In genomic region chr12:48001426-48002178, GRCh38 we compare ENCODE assay signal across 9 cellular contexts. TPM values are rescaled to one million over a fixed set of nuclear protein-coding genes. Genes with fewer than 3 reads are reported as not detected.
A peak's percentile ranks its signal among the peaks of the same experiment; 100 is the strongest.
DNase-seq lines count a peak whose midpoint lies in the region; ATAC-seq, FAIRE-seq and TF ChIP-seq lines count a peak whose summit lies in the region.
"Had no signal": no experiment of that assay in that cellular context is flagged by ENCODE, and none has a peak within 500 bp of the region (broad histone marks: within the 10 kb centered on the region; RNA-seq: fewer than 3 reads in every experiment).

No MANE protein-coding gene starts in this region.

- H3K27me3 ChIP-seq in keratinocyte (ENCODE audit: control insufficient read depth, extremely low read depth, insufficient read depth, low read length): peaks cover 49% of the 10 kb centered on the region

- no peak for FAIRE-seq in keratinocyte (lab: Jason Lieb, UNC)

- H4K20me1 ChIP-seq in keratinocyte (ENCODE audit: control insufficient read depth, extremely low read depth, insufficient read depth, low read length): no peaks in the 10 kb centered on the region

- peak overlapping the region; percentile 96 for H2AFZ ChIP-seq in keratinocyte (ENCODE audit: control insufficient read depth, low read length)

- H3K4me2 ChIP-seq in keratinocyte (ENCODE audit: control insufficient read depth, extremely low read depth, insufficient read depth, low read depth, low read length): peak overlapping the region; percentile 100

- BruUV-seq in MCF 10A (replicated peaks; lab: Mats Ljungman, UMichigan): no TSS peak

- H3K4me3 Mint-ChIP-seq in MCF 10A (ENCODE audit: unreplicated experiment): peak overlapping the region; percentile 91
- peak overlapping the region; percentile 78 to 84 for H3K4me3 Mint-ChIP-seq in stimulated activated naive CD8-positive, alpha-beta T cell treated with anti-CD3 and anti-CD28 coated beads, Interleukin-15, amount 100 ng/mL, for 72 hours

- DNase-seq in NCI-H2029 (lab: John Stamatoyannopoulos, UW) (peak; percentile 4), NCI-H2029 treated with DMSO at 0.1 percent for 48 hours (lab: John Stamatoyannopoulos, UW) (no peak), NCI-H2107 (lab: John Stamatoyannopoulos, UW) (peak; percentile 79), MCF 10A (ENCODE audit: unreplicated experiment) (peak; percentile 67), keratinocyte (ENCODE audit: low read depth, low spot score) (no peak)
- DNase-seq in stimulated activated naive CD8-positive, alpha-beta T cell treated with anti-CD3 and anti-CD28 coated beads, Interleukin-15, amount 100 ng/mL, for 72 hours: no peak
- no peak for DNase-seq in activated effector memory CD4-positive, alpha-beta T cell treated with anti-CD3 and anti-CD28 coated beads, Interleukin-2, amount 50 U/mL, for 16 hours
- DNase-seq: DND-41 had no signal

- peak overlapping the region; percentile 87 for H3K27ac Mint-ChIP-seq in MCF 10A (ENCODE audit: low read depth, unreplicated experiment)
- peak overlapping the region in 1 of 2 donors; percentile 30 for H3K27ac Mint-ChIP-seq in stimulated activated naive CD8-positive, alpha-beta T cell treated with anti-CD3 and anti-CD28 coated beads, Interleukin-15, amount 100 ng/mL, for 72 hours

- peak overlapping the region; percentile 91 for H3K27ac ChIP-seq in keratinocyte (ENCODE audit: control insufficient read depth, insufficient read depth, low read length)

- H3K9me3 Mint-ChIP-seq in MCF 10A (ENCODE audit: unreplicated experiment): no peaks in the 10 kb centered on the region
- H3K9me3 Mint-ChIP-seq in stimulated activated naive CD8-positive, alpha-beta T cell treated with anti-CD3 and anti-CD28 coated beads, Interleukin-15, amount 100 ng/mL, for 72 hours: no peaks in the 10 kb centered on the region

- H3K9me1 ChIP-seq in keratinocyte (ENCODE audit: control insufficient read depth, extremely low read depth, insufficient read depth, low read length): no peaks in the 10 kb centered on the region

- TF ChIP-seq CTCF in MCF 10A (IDR thresholded peaks at IDR 0.05; ENCODE audit: unreplicated experiment): no peak
- no peak for TF ChIP-seq CTCF in keratinocyte (optimal IDR thresholded peaks at IDR 0.05 in 1 of 3, IDR thresholded peaks at IDR 0.05 in 1 of 3, conservative IDR thresholded peaks at IDR 0.05 in 1 of 3; ENCODE audit: extremely low read depth in 1 of 3, insufficient read depth in 2 of 3, low read length in 3 of 3)

- POLR2A ChIA-PET in MCF 10A (lab: Yijun Ruan, JAX): interaction anchor here (0.8 to 1.2 kb wide), 3 partner anchors 9 to 60 kb away, joined by 3 read pairs; no protein-coding TSS in a partner anchor

- peak overlapping the region; percentile 36 to 91 (median 84) for H3K4me3 ChIP-seq in keratinocyte (ENCODE audit: control insufficient read depth in 2 of 3, extremely low read depth in 1 of 3, insufficient read depth in 2 of 3, low read depth in 1 of 3, low read length in 3 of 3)

- peaks cover 63% of the 10 kb centered on the region for H3K27me3 Mint-ChIP-seq in MCF 10A (ENCODE audit: insufficient read depth, unreplicated experiment)
- H3K27me3 Mint-ChIP-seq in stimulated activated naive CD8-positive, alpha-beta T cell treated with anti-CD3 and anti-CD28 coated beads, Interleukin-15, amount 100 ng/mL, for 72 hours: peaks cover 97% of the 10 kb centered on the region

- ATAC-seq in stimulated activated naive CD8-positive, alpha-beta T cell treated with anti-CD3 and anti-CD28 coated beads, Interleukin-15, amount 100 ng/mL, for 72 hours: peak; percentile 9
- ATAC-seq in GM18498 (IDR thresholded peaks at IDR 0.05; ENCODE audit: unreplicated experiment): no peak

- H3K79me2 ChIP-seq in keratinocyte (ENCODE audit: control insufficient read depth, insufficient read depth, low read length): no peaks in the 10 kb centered on the region

- peaks cover 5% of the 10 kb centered on the region for H3K4me1 Mint-ChIP-seq in MCF 10A (ENCODE audit: insufficient read depth, unreplicated experiment)
- H3K4me1 Mint-ChIP-seq in stimulated activated naive CD8-positive, alpha-beta T cell treated with anti-CD3 and anti-CD28 coated beads, Interleukin-15, amount 100 ng/mL, for 72 hours: peaks cover 45% of the 10 kb centered on the region

- H3K36me3 Mint-ChIP-seq in MCF 10A (ENCODE audit: insufficient read depth, unreplicated experiment): no peaks in the 10 kb centered on the region

- peaks cover 33% of the 10 kb centered on the region for H3K4me1 ChIP-seq in keratinocyte (ENCODE audit: control insufficient read depth, extremely low read depth, insufficient read depth, low read length)

- H3K9ac ChIP-seq in keratinocyte (ENCODE audit: control insufficient read depth, extremely low read depth, insufficient read depth, low read length): peak overlapping the region; percentile 89

- no peaks in the 10 kb centered on the region for H3K36me3 ChIP-seq in keratinocyte (ENCODE audit: control insufficient read depth in 2 of 2, extremely low read depth in 1 of 2, insufficient read depth in 2 of 2, low read length in 2 of 2)

- dilution Hi-C loops in keratinocyte (cut with MboI; ENCODE audit: extremely low pct_ligation_motif_present, low sequenced_read_pairs): no loop called here

- no peaks in the 10 kb centered on the region for H3K9me3 ChIP-seq in keratinocyte (ENCODE audit: control insufficient read depth, low read depth, low read length)

- CTCF ChIA-PET in MCF 10A (lab: Yijun Ruan, JAX): interaction anchor here (0.7 to 1.3 kb wide), 3 partner anchors 13 to 51 kb away, joined by 3 read pairs; no protein-coding TSS in a partner anchor

- intact Hi-C loops in MCF 10A (cut with micrococcal nuclease): loop anchor here (5.0 kb wide), 1 partner anchor 156 kb away; the partner anchor contains the start of gene ASB8

RNA-seq across cellular contexts. Expression of gene COL2A1, which starts 2.7 kb away (rescaled TPM):
- 0.12 TPM in 1 of 2 replicates, not detected in the other for total RNA-seq in MCF 10A (2022)
- polyA plus RNA-seq in keratinocyte: 0.03 TPM in 1 of 3 replicates, not detected in the others
- not detected for polyA plus RNA-seq in keratinocyte (2011; ENCODE audit: low read depth)
- 0.01 and 0.03 TPM in 2 replicates for polyA plus RNA-seq in keratinocyte (2011; cell fraction: cytosol; rRNA removed)
- polyA plus RNA-seq in keratinocyte (2011; cell fraction: nucleus; rRNA removed): 0.03 TPM in 1 of 2 replicates, not detected in the other
- polyA plus RNA-seq in keratinocyte (2012; ENCODE audit: low replicate concordance): 0.06 TPM in 2 replicates
- polyA minus RNA-seq in keratinocyte: 0.10 to 0.56 TPM in 2 of 3 replicates, not detected in the other
- not detected for polyA minus RNA-seq in keratinocyte (2011; cell fraction: cytosol; rRNA and poly(A)+ RNA removed)
- polyA minus RNA-seq in keratinocyte (2011; cell fraction: nucleus; rRNA and poly(A)+ RNA removed): not detected in 2 replicates

RNA-seq across cellular contexts. Expression of gene TMEM106C, which starts 38.2 kb away (rescaled TPM):
- total RNA-seq in MCF 10A (2022): 39.0 and 50.0 TPM in 2 replicates
- polyA plus RNA-seq in keratinocyte: 123 to 134 TPM (median 126 TPM) in 3 replicates
- 39.0 TPM for polyA plus RNA-seq in keratinocyte (2011; ENCODE audit: low read depth)
- 86.1 and 122 TPM in 2 replicates for polyA plus RNA-seq in keratinocyte (2011; cell fraction: cytosol; rRNA removed)
- 53.1 and 56.5 TPM in 2 replicates for polyA plus RNA-seq in keratinocyte (2011; cell fraction: nucleus; rRNA removed)
- polyA plus RNA-seq in keratinocyte (2012; ENCODE audit: low replicate concordance): 60.1 and 82.3 TPM in 2 replicates
- 126 to 160 TPM (median 136 TPM) in 3 replicates for polyA minus RNA-seq in keratinocyte
- 49.3 TPM for polyA minus RNA-seq in keratinocyte (2011; cell fraction: cytosol; rRNA and poly(A)+ RNA removed)
- 16.1 and 23.8 TPM in 2 replicates for polyA minus RNA-seq in keratinocyte (2011; cell fraction: nucleus; rRNA and poly(A)+ RNA removed)

Comparison
In these comparisons a context has a peak if more than half of its experiments do, and no peak if none do; other contexts are left out.
1. DNase-seq: peak in NCI-H2029 (single experiment), NCI-H2107 (single experiment) and MCF 10A (single experiment); none in NCI-H2029 treated with DMSO at 0.1 percent for 48 hours (single experiment), keratinocyte (single experiment), stimulated activated naive CD8-positive, alpha-beta T cell treated with anti-CD3 and anti-CD28 coated beads, Interleukin-15, amount 100 ng/mL, for 72 hours (0 of 2) and activated effector memory CD4-positive, alpha-beta T cell treated with anti-CD3 and anti-CD28 coated beads, Interleukin-2, amount 50 U/mL, for 16 hours (single experiment).